8 cellular contexts compared by ENCODE assay signal in genomic region chr2:216012830-216013079, GRCh38. TPM values are rescaled to one million over a fixed set of nuclear protein-coding genes. Genes with fewer than 3 reads are reported as not detected.
A peak's percentile ranks its signal among the peaks of the same experiment; 100 is the strongest.
DNase-seq lines count a peak whose midpoint lies in the region; ATAC-seq and TF ChIP-seq lines count a peak whose summit lies in the region.

No MANE protein-coding gene starts in this region.

- no peak for TF ChIP-seq RAD21 in SK-N-SH (IDR thresholded peaks at IDR 0.05; ENCODE audit: low read length)

- TF ChIP-seq CTCF in GM12865 (IDR thresholded peaks at IDR 0.05; ENCODE audit: insufficient read depth, low read depth, low read length, missing control alignments): no peak
- TF ChIP-seq CTCF in SK-N-SH (IDR thresholded peaks at IDR 0.05): no peak
- no peak for TF ChIP-seq CTCF in fibroblast of the aortic adventitia (IDR thresholded peaks at IDR 0.05; ENCODE audit: insufficient read depth, low read length)
- no peak for TF ChIP-seq CTCF in omental fat pad (IDR thresholded peaks at IDR 0.05)

- no peaks in the 10 kb centered on the region for H3K9me3 ChIP-seq in SK-N-SH

- H3K27me3 ChIP-seq in SK-N-SH (ENCODE audit: insufficient read depth): no peaks in the 10 kb centered on the region
- no peaks in the 10 kb centered on the region for H3K27me3 ChIP-seq in rectal smooth muscle tissue (ENCODE audit: control insufficient read depth, insufficient read depth, low read length)

- no peaks in the 10 kb centered on the region for H3K9me2 ChIP-seq in SK-N-SH

- no peak for DNase-seq in GM12865 (ENCODE audit: low read depth)
- DNase-seq in SK-N-SH: peak; percentile 23
- no peak for DNase-seq in fibroblast of the aortic adventitia (ENCODE audit: low read depth)
- DNase-seq in HK-2 (ENCODE audit: unreplicated experiment): no peak
- DNase-seq in iPS-NIHi7 (ENCODE audit: extremely low spot score): no peak
- no peak for DNase-seq in omental fat pad (ENCODE audit: low spot score)
- no peak for DNase-seq in DMS 273 (lab: John Stamatoyannopoulos, UW; ENCODE audit: unreplicated experiment)

- H2AFZ ChIP-seq in SK-N-SH (ENCODE audit: low read depth): peak overlapping the region; percentile 99

- H3K27ac ChIP-seq in SK-N-SH (ENCODE audit: low read depth in 2 of 2, low read length in 1 of 2) (peak overlapping the region; percentile 54 to 58; a peak in 3 of 4 replicates), rectal smooth muscle tissue (ENCODE audit: low read depth, low read length) (no peak overlapping the region)

- H3K4me3 ChIP-seq in GM12865 (ENCODE audit: low read depth, low read length): peak overlapping the region; percentile 98
- peak overlapping the region; percentile 89 to 97 for H3K4me3 ChIP-seq in SK-N-SH (ENCODE audit: low read depth in 2 of 2, low read length in 1 of 2)
- peak overlapping the region; percentile 69 for H3K4me3 ChIP-seq in fibroblast of the aortic adventitia (ENCODE audit: low read depth, low read length)
- H3K4me3 ChIP-seq in rectal smooth muscle tissue (ENCODE audit: low read length): peak overlapping the region; percentile 71

- H3K9ac ChIP-seq in SK-N-SH (peak overlapping the region; percentile 62), rectal smooth muscle tissue (ENCODE audit: low read length) (no peak overlapping the region)

- no peak for ATAC-seq in omental fat pad (ENCODE audit: low FRiP score)

- WGBS in SK-N-SH (ENCODE audit: low lambda C conversion rate): 14% methylated on average over 6 of the region's 6 CpGs

- H3F3A ChIP-seq in SK-N-SH (replicated peaks; ENCODE audit: insufficient read depth): peaks cover 19% of the 10 kb centered on the region

- CTCF ChIA-PET in SK-N-SH (lab: Yijun Ruan, JAX): interaction anchor here (0.7 to 2.7 kb wide), 11 partner anchors 9 to 92 kb away, joined by 3 to 15 read pairs (median 5); no protein-coding TSS in a partner anchor

- H4K20me1 ChIP-seq in SK-N-SH (ENCODE audit: insufficient read depth): no peaks in the 10 kb centered on the region

- POLR2A ChIA-PET in SK-N-SH (lab: Yijun Ruan, JAX): no interaction called here

- no peaks in the 10 kb centered on the region for H3K36me3 ChIP-seq in SK-N-SH (replicated peaks in 1 of 2; ENCODE audit: control insufficient read depth in 1 of 2, insufficient read depth in 2 of 2, low read length in 1 of 2)
- no peaks in the 10 kb centered on the region for H3K36me3 ChIP-seq in rectal smooth muscle tissue (ENCODE audit: control insufficient read depth, insufficient read depth, low read length)

- TF ChIP-seq EP300 in SK-N-SH (IDR thresholded peaks at IDR 0.05; ENCODE audit: borderline replicate concordance in 1 of 2, low read depth in 1 of 2, low read length in 1 of 2): no peak

- H3K4me2 ChIP-seq in SK-N-SH: peak overlapping the region; percentile 100

- H3K79me2 ChIP-seq in SK-N-SH (ENCODE audit: insufficient read depth): no peaks in the 10 kb centered on the region; the same call in 1 of the 2 replicates

- H3K4me1 ChIP-seq in SK-N-SH (ENCODE audit: control insufficient read depth in 1 of 2, insufficient read depth in 2 of 2, low read depth in 1 of 2, low read length in 1 of 2) (peaks cover 0 to 14% of the 10 kb centered on the region in 2 experiments; a peak in 3 of 4 replicates), rectal smooth muscle tissue (ENCODE audit: control insufficient read depth, insufficient read depth, low read length) (no peaks in the 10 kb centered on the region)

TF ChIP-seq in SK-N-SH, 30 proteins besides CTCF, POLR2A, EP300 and RAD21:
- TF ChIP-seq MEF2A (IDR thresholded peaks at IDR 0.05; ENCODE audit: borderline replicate concordance, low read depth) (no peak), USF2 (IDR thresholded peaks at IDR 0.05; ENCODE audit: borderline replicate concordance, low read depth, low read length) (no peak)

RNA-seq across cellular contexts. Expression of gene MREG, which starts 0.6 kb away (rescaled TPM):
- polyA plus RNA-seq in SK-N-SH (2012; rRNA removed): 2.5 and 3.5 TPM in 2 replicates
- polyA plus RNA-seq in SK-N-SH (2012; cell fraction: cytosol; rRNA removed): 3.5 and 3.7 TPM in 2 replicates
- 1.6 and 4.0 TPM in 2 replicates for polyA plus RNA-seq in SK-N-SH (2012; cell fraction: nucleus; rRNA removed)
- 2.2 and 2.8 TPM in 2 replicates for total RNA-seq in fibroblast of the aortic adventitia (ENCODE audit: low replicate concordance)
- 1 to 10 TPM; 2.2 to 5.6 (median 3.7) TPM for total RNA-seq in omental fat pad
